Comparison of ENCODE assay signal across 20 cellular contexts in genomic region chr2:88748005-88748404, GRCh38.
"Had no signal": no experiment of that assay in that cellular context is flagged by ENCODE, and none has a peak within 500 bp of the region (broad histone marks: within the 10 kb centered on the region; RNA-seq: fewer than 3 reads in every experiment).

No MANE protein-coding gene starts in this region.

- H3K9me3 ChIP-seq: psoas muscle, right lobe of liver, upper lobe of right lung had no signal

- H3K27me3 ChIP-seq: breast epithelium, heart left ventricle, right lobe of liver, suprapubic skin, upper lobe of right lung had no signal

- DNase-seq: activated CD4-positive, alpha-beta memory T cell treated with anti-CD3 and anti-CD28 coated beads, Interleukin-2, amount 10 ng/mL, durations not matched to agents 7 days and 5 days; activated CD8-positive, alpha-beta memory T cell treated with anti-CD3 and anti-CD28 coated beads, Interleukin-2, amount 50 U/mL, for 48 hours; activated naive CD8-positive, alpha-beta T cell treated with anti-CD3 and anti-CD28 coated beads, Interleukin-2, amount 10 ng/mL, durations not matched to agents 7 days and 5 days; anterior cingulate cortex; endodermal cell; heart left ventricle; mammary epithelial cell; psoas muscle; right lobe of liver; stimulated activated CD4-positive, alpha-beta T cell treated with anti-CD3 and anti-CD28 coated beads, Interleukin-12 subunit alpha, Interleukin-12 subunit beta, amount 100 ng/mL, for 4 hours; stimulated activated naive CD4-positive, alpha-beta T cell treated with Interleukin-2 at 50 U/mL for 16 hours; T-helper 2 cell; upper lobe of right lung had no signal

- H3K4me1 Mint-ChIP-seq: endodermal cell, nephron had no signal

- H3K27ac Mint-ChIP-seq: activated CD4-positive, alpha-beta memory T cell treated with anti-CD3 and anti-CD28 coated beads, Interleukin-2, amount 10 ng/mL, durations not matched to agents 7 days and 5 days; activated naive CD8-positive, alpha-beta T cell treated with anti-CD3 and anti-CD28 coated beads, Interleukin-2, amount 10 ng/mL, durations not matched to agents 7 days and 5 days; endodermal cell; nephron had no signal

- H3K4me3 ChIP-seq: breast epithelium, heart left ventricle, psoas muscle, right lobe of liver, suprapubic skin, upper lobe of right lung had no signal

- ATAC-seq: heart left ventricle, left lobe of liver, psoas muscle, right lobe of liver, upper lobe of right lung had no signal

- H3K4me3 Mint-ChIP-seq: activated CD4-positive, alpha-beta memory T cell treated with anti-CD3 and anti-CD28 coated beads, Interleukin-2, amount 10 ng/mL, durations not matched to agents 7 days and 5 days; activated naive CD8-positive, alpha-beta T cell treated with anti-CD3 and anti-CD28 coated beads, Interleukin-2, amount 10 ng/mL, durations not matched to agents 7 days and 5 days; endodermal cell; nephron had no signal

- H3K27me3 Mint-ChIP-seq: activated CD4-positive, alpha-beta memory T cell treated with anti-CD3 and anti-CD28 coated beads, Interleukin-2, amount 10 ng/mL, durations not matched to agents 7 days and 5 days; activated naive CD8-positive, alpha-beta T cell treated with anti-CD3 and anti-CD28 coated beads, Interleukin-2, amount 10 ng/mL, durations not matched to agents 7 days and 5 days had no signal

- H3K36me3 ChIP-seq: breast epithelium had no signal

- FAIRE-seq: frontal cortex, islet of Langerhans, TTC549 had no signal

- H3K27ac ChIP-seq: breast epithelium, heart left ventricle, psoas muscle, right lobe of liver, suprapubic skin, upper lobe of right lung had no signal

- H3K4me1 ChIP-seq: breast epithelium, heart left ventricle, psoas muscle, right lobe of liver, suprapubic skin, upper lobe of right lung had no signal
